Comparison of ENCODE assay signal across 18 cellular contexts in genomic region chr17:58176200-58176599, GRCh38. TPM values are rescaled to one million over a fixed set of nuclear protein-coding genes. Genes with fewer than 3 reads are reported as not detected.
DNase-seq lines count a peak whose midpoint lies in the region; ATAC-seq and TF ChIP-seq lines count a peak whose summit lies in the region.
"Had no signal": no experiment of that assay in that cellular context is flagged by ENCODE, and none has a peak within 500 bp of the region (broad histone marks: within the 10 kb centered on the region; RNA-seq: fewer than 3 reads in every experiment).

No MANE protein-coding gene starts in this region.

- H3K4me1 Mint-ChIP-seq in activated CD4-positive, alpha-beta T cell treated with anti-CD3 and anti-CD28 coated beads, Interleukin-2, amount 10 ng/mL, durations not matched to agents 7 days and 5 days: peaks cover 15% of the 10 kb centered on the region

- no peak overlapping the region for H3K4me3 Mint-ChIP-seq in activated CD4-positive, alpha-beta T cell treated with anti-CD3 and anti-CD28 coated beads, Interleukin-2, amount 10 ng/mL, durations not matched to agents 7 days and 5 days
- H3K4me3 Mint-ChIP-seq: H9; stimulated activated naive B cell treated with anti-CD40 and anti-IgM and Interleukin-4, amounts not matched to agents 10 μg/mL and 1 μg/mL and 100 μg/mL, for 72 hours had no signal

- POLR2A ChIA-PET in activated CD4-positive, alpha-beta T cell treated with anti-CD3 and anti-CD28 coated beads, Interleukin-2, amount 10 ng/mL, durations not matched to agents 7 days and 5 days (lab: Charles Lee): no interaction called here

- no peaks in the 10 kb centered on the region for H3K36me3 Mint-ChIP-seq in activated CD4-positive, alpha-beta T cell treated with anti-CD3 and anti-CD28 coated beads, Interleukin-2, amount 10 ng/mL, durations not matched to agents 7 days and 5 days (ENCODE audit: low read depth)
- H3K36me3 Mint-ChIP-seq: stimulated activated naive B cell treated with anti-CD40 and anti-IgM and Interleukin-4, amounts not matched to agents 10 μg/mL and 1 μg/mL and 100 μg/mL, for 72 hours had no signal

- no peaks in the 10 kb centered on the region for H3K9me3 Mint-ChIP-seq in activated CD4-positive, alpha-beta T cell treated with anti-CD3 and anti-CD28 coated beads, Interleukin-2, amount 10 ng/mL, durations not matched to agents 7 days and 5 days
- H3K9me3 Mint-ChIP-seq: H9; stimulated activated naive B cell treated with anti-CD40 and anti-IgM and Interleukin-4, amounts not matched to agents 10 μg/mL and 1 μg/mL and 100 μg/mL, for 72 hours had no signal

- peak; percentile 49; the same call in 1 of the 3 replicates for ATAC-seq in SK-N-SH treated with all-trans-retinoic acid at 6 μM for 48 hours
- ATAC-seq in GM21423 (IDR thresholded peaks at IDR 0.05; ENCODE audit: unreplicated experiment): no peak
- ATAC-seq in HG02870 (IDR thresholded peaks at IDR 0.05; ENCODE audit: unreplicated experiment): no peak
- ATAC-seq: stimulated activated naive B cell treated with anti-CD40 and anti-IgM and Interleukin-4, amounts not matched to agents 10 μg/mL and 1 μg/mL and 100 μg/mL, for 72 hours had no signal

- DNase-seq in activated CD4-positive, alpha-beta T cell treated with anti-CD3 and anti-CD28 coated beads, Interleukin-2, amount 10 ng/mL, durations not matched to agents 7 days and 5 days: peak; percentile 22
- DNase-seq in activated CD4-positive, alpha-beta T cell treated with anti-CD3 and anti-CD28 coated beads, Interleukin-2, amount 50 U/mL, for 1 hour: no peak
- DNase-seq in fibroblast of mammary gland (ENCODE audit: low read depth): peak; percentile 18
- DNase-seq in renal cortical epithelial cell (ENCODE audit: low read depth): peak; percentile 19
- no peak for DNase-seq in NCI-H2171 (lab: John Stamatoyannopoulos, UW)
- DNase-seq: activated CD8-positive, alpha-beta memory T cell treated with anti-CD3 and anti-CD28 coated beads, Interleukin-2, amount 50 U/mL, for 48 hours; cortex of kidney; H9; NCI-H2029 treated with DMSO at 0.1 percent for 48 hours; NCI-H510A treated with DMSO at 0.1 percent for 48 hours; SHP77 treated with DMSO at 0.1 percent for 48 hours; stimulated activated naive B cell treated with anti-CD40 and anti-IgM and Interleukin-4, amounts not matched to agents 10 μg/mL and 1 μg/mL and 100 μg/mL, for 72 hours; tibial artery had no signal

- H3K27ac Mint-ChIP-seq in activated CD4-positive, alpha-beta T cell treated with anti-CD3 and anti-CD28 coated beads, Interleukin-2, amount 10 ng/mL, durations not matched to agents 7 days and 5 days: no peak overlapping the region
- H3K27ac Mint-ChIP-seq: H9; stimulated activated naive B cell treated with anti-CD40 and anti-IgM and Interleukin-4, amounts not matched to agents 10 μg/mL and 1 μg/mL and 100 μg/mL, for 72 hours had no signal

- H3K4me3 ChIP-seq in fibroblast of mammary gland (ENCODE audit: control insufficient read depth, low read depth, low read length): no peak overlapping the region
- H3K4me3 ChIP-seq: tibial artery had no signal

- no peak for TF ChIP-seq CTCF in fibroblast of mammary gland (conservative IDR thresholded peaks at IDR 0.05; ENCODE audit: control insufficient read depth, insufficient read depth, low read depth, low read length)

- CTCF ChIA-PET in activated CD4-positive, alpha-beta T cell treated with anti-CD3 and anti-CD28 coated beads, Interleukin-2, amount 10 ng/mL, durations not matched to agents 7 days and 5 days (lab: Charles Lee): interaction anchor here (1.4 kb wide), 1 partner anchor 11 kb away, joined by 3 read pairs; no protein-coding TSS in a partner anchor

- H3K27me3 Mint-ChIP-seq in activated CD4-positive, alpha-beta T cell treated with anti-CD3 and anti-CD28 coated beads, Interleukin-2, amount 10 ng/mL, durations not matched to agents 7 days and 5 days: peaks cover 13% of the 10 kb centered on the region

TF ChIP-seq in SK-N-SH treated with all-trans-retinoic acid at 6 μM for 48 hours, 23 proteins besides CTCF, POLR2A, EP300 and RAD21:
- no peak for TF ChIP-seq ARNTL (CRISPR knock-in tag; IDR thresholded peaks at IDR 0.05; ENCODE audit: borderline replicate concordance, low read depth)
- no peak for TF ChIP-seq ZFP30 (CRISPR knock-in tag; IDR thresholded peaks at IDR 0.05)
- no peak for TF ChIP-seq TSHZ2 (CRISPR knock-in tag; IDR thresholded peaks at IDR 0.05)
- no peak for TF ChIP-seq ZNF565 (CRISPR knock-in tag; conservative IDR thresholded peaks at IDR 0.05; ENCODE audit: low read depth)
- TF ChIP-seq SNAI2 (CRISPR knock-in tag; IDR thresholded peaks at IDR 0.05): no peak
- TF ChIP-seq RARB (CRISPR knock-in tag; IDR thresholded peaks at IDR 0.05): no peak

RNA-seq across cellular contexts. Expression of gene OR4D2, which starts 9.4 kb away (rescaled TPM):
- total RNA-seq in activated CD4-positive, alpha-beta T cell treated with anti-CD3 and anti-CD28 coated beads, Interleukin-2, amount 10 ng/mL, durations not matched to agents 7 days and 5 days: not detected
- not detected in 2 replicates for total RNA-seq in renal cortical epithelial cell
- total RNA-seq: A172, astrocyte, H9 had no signal

RNA-seq across cellular contexts. Expression of gene EPX, which starts 16.3 kb away (rescaled TPM):
- total RNA-seq in activated CD4-positive, alpha-beta T cell treated with anti-CD3 and anti-CD28 coated beads, Interleukin-2, amount 10 ng/mL, durations not matched to agents 7 days and 5 days: not detected
- not detected in 2 replicates for total RNA-seq in renal cortical epithelial cell
- total RNA-seq: A172, astrocyte, H9 had no signal

RNA-seq across cellular contexts. Expression of gene OR4D1, which starts 28.0 kb away (rescaled TPM):
- under 1 TPM; 0.54 to 0.77 TPM for total RNA-seq in activated CD4-positive, alpha-beta T cell treated with anti-CD3 and anti-CD28 coated beads, Interleukin-2, amount 10 ng/mL, durations not matched to agents 7 days and 5 days
- not detected in 2 replicates for total RNA-seq in renal cortical epithelial cell
- total RNA-seq: A172, astrocyte had no signal

RNA-seq across cellular contexts. Expression of gene MKS1, which starts 42.9 kb away (rescaled TPM):
- 10 to 100 TPM; 17.6 to 18.5 TPM for total RNA-seq in activated CD4-positive, alpha-beta T cell treated with anti-CD3 and anti-CD28 coated beads, Interleukin-2, amount 10 ng/mL, durations not matched to agents 7 days and 5 days
- total RNA-seq in renal cortical epithelial cell: 15.7 and 20.1 TPM in 2 replicates

Comparison
In these comparisons a context has a peak if more than half of its experiments do, and no peak if none do; other contexts are left out.
1. DNase-seq: peak in activated CD4-positive, alpha-beta T cell treated with anti-CD3 and anti-CD28 coated beads, Interleukin-2, amount 10 ng/mL, durations not matched to agents 7 days and 5 days (single experiment), fibroblast of mammary gland (single experiment) and renal cortical epithelial cell (single experiment); none in activated CD4-positive, alpha-beta T cell treated with anti-CD3 and anti-CD28 coated beads, Interleukin-2, amount 50 U/mL, for 1 hour (single experiment) and NCI-H2171 (single experiment).